In genomic region chrX:130435937-130436336, GRCh38 we compare ENCODE assay signal across 8 cellular contexts.
"Had no signal": no experiment of that assay in that cellular context is flagged by ENCODE, and none has a peak within 500 bp of the region (broad histone marks: within the 10 kb centered on the region; RNA-seq: fewer than 3 reads in every experiment).

No MANE protein-coding gene starts in this region.

- DNase-seq: IMR-90, Karpas-422, KBM-7, KG1 had no signal

- H3K27ac ChIP-seq: HL-60, KMS-11 had no signal

- ATAC-seq: HepG2, K562 had no signal
